15 cellular contexts compared by ENCODE assay signal in the genomic region with DNA sequence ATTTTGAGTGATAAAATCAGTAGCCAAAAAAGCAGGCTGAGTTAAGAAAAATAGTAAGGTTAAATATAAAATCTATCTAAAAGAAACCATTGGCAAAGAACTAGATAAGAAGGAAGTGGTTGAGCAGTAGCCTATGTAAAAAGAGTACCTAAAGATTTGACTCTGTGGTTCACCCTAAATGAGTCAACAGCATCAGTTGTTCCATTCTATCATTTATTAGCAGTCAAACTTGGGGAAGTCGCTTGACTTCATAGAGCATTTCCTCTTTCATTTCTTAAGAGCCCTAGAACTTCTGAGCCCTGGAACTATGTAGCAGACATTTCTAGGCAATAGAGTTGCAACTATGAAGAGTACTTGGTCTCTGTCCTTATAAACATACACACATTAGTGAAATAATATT.
DNase-seq lines count a peak whose midpoint lies in the region; ATAC-seq, FAIRE-seq and TF ChIP-seq lines count a peak whose summit lies in the region.
"Had no signal": no experiment of that assay in that cellular context is flagged by ENCODE, and none has a peak within 500 bp of the region (broad histone marks: within the 10 kb centered on the region; RNA-seq: fewer than 3 reads in every experiment).

No MANE protein-coding gene starts in this region.

- no peak overlapping the region for H3K27ac Mint-ChIP-seq in activated CD4-positive, alpha-beta T cell treated with anti-CD3 and anti-CD28 coated beads, Interleukin-2, amount 10 ng/mL, durations not matched to agents 24 days and 14 days
- no peak overlapping the region for H3K27ac Mint-ChIP-seq in T-helper 17 cell
- H3K27ac Mint-ChIP-seq: activated CD4-positive, alpha-beta memory T cell treated with anti-CD3 and anti-CD28 coated beads, Interleukin-2, amount 10 ng/mL, durations not matched to agents 7 days and 5 days; activated naive CD4-positive, alpha-beta T cell treated with anti-CD3 and anti-CD28 coated beads, Interleukin-2, amount 10 ng/mL, durations not matched to agents 7 days and 5 days; T-helper 1 cell treated with Interleukin-12 subunit alpha and Interleukin-12 subunit beta and Interleukin-4 antibody, amounts not matched to agents 30 μg/mL and 1 μg/mL, for 36 hours had no signal

- H3K4me3 ChIP-seq in OCI-LY1 (ENCODE audit: low read depth, low read length, poor library complexity, severe bottlenecking): no peak overlapping the region
- H3K4me3 ChIP-seq: pancreas had no signal

- no peaks in the 10 kb centered on the region for H3K27me3 ChIP-seq in OCI-LY1 (ENCODE audit: insufficient read depth, low read length)
- H3K27me3 ChIP-seq: pancreas had no signal

- H3K9ac ChIP-seq in OCI-LY1 (ENCODE audit: low read length): no peak overlapping the region

- peak; percentile 100 for ATAC-seq in GM18519 (IDR thresholded peaks at IDR 0.05; ENCODE audit: low FRiP score, unreplicated experiment)
- peak; percentile 82 for ATAC-seq in GM21576 (IDR thresholded peaks at IDR 0.05; ENCODE audit: unreplicated experiment)
- ATAC-seq in HG03135 (IDR thresholded peaks at IDR 0.05; ENCODE audit: unreplicated experiment): peak; percentile 99
- ATAC-seq in T-helper 17 cell: no peak
- ATAC-seq: pancreas had no signal

- H3K27ac ChIP-seq in OCI-LY1 (ENCODE audit: low read depth, low read length, poor library complexity, severe bottlenecking): no peak overlapping the region
- H3K27ac ChIP-seq: pancreas had no signal

- no peak for FAIRE-seq in HTR-8/SVneo (lab: Jason Lieb, UNC)
- FAIRE-seq: pancreas had no signal

- peaks cover 9% of the 10 kb centered on the region for H3K4me1 ChIP-seq in OCI-LY1 (ENCODE audit: insufficient read depth, low read length, severe bottlenecking)
- H3K4me1 ChIP-seq: pancreas had no signal

- peak overlapping the region; percentile 63; the same call in 1 of the 2 replicates for H2AFZ ChIP-seq in OCI-LY1 (ENCODE audit: low read length)

- H3K79me2 ChIP-seq in OCI-LY1 (ENCODE audit: insufficient read depth, low read length): no peaks in the 10 kb centered on the region

- DNase-seq in HTR-8/SVneo (ENCODE audit: insufficient read length, low spot score) (no peak), superior temporal gyrus (ENCODE audit: extremely low spot score) (no peak), T-helper 17 cell (no peak)
- no peak for DNase-seq in activated CD4-positive, alpha-beta T cell treated with anti-CD3 and anti-CD28 coated beads, Interleukin-2, amount 10 ng/mL, durations not matched to agents 24 days and 14 days
- DNase-seq: activated CD4-positive, alpha-beta memory T cell treated with anti-CD3 and anti-CD28 coated beads, Interleukin-2, amount 10 ng/mL, durations not matched to agents 7 days and 5 days; activated naive CD4-positive, alpha-beta T cell treated with anti-CD3 and anti-CD28 coated beads, Interleukin-2, amount 10 ng/mL, durations not matched to agents 7 days and 5 days; AML-193; caudate nucleus; NK-92 treated with Interleukin-12 subunit alpha and Interleukin-12 subunit beta, amount 100 ng/mL, for 24 hours; pancreas had no signal

- H3K36me3 Mint-ChIP-seq in activated CD4-positive, alpha-beta T cell treated with anti-CD3 and anti-CD28 coated beads, Interleukin-2, amount 10 ng/mL, durations not matched to agents 24 days and 14 days (ENCODE audit: low read depth): no peaks in the 10 kb centered on the region
- no peaks in the 10 kb centered on the region for H3K36me3 Mint-ChIP-seq in T-helper 17 cell (ENCODE audit: low read depth)
- H3K36me3 Mint-ChIP-seq: activated naive CD4-positive, alpha-beta T cell treated with anti-CD3 and anti-CD28 coated beads, Interleukin-2, amount 10 ng/mL, durations not matched to agents 7 days and 5 days had no signal

- H3K4me1 Mint-ChIP-seq in activated CD4-positive, alpha-beta T cell treated with anti-CD3 and anti-CD28 coated beads, Interleukin-2, amount 10 ng/mL, durations not matched to agents 24 days and 14 days: no peaks in the 10 kb centered on the region
- H3K4me1 Mint-ChIP-seq in T-helper 17 cell: no peaks in the 10 kb centered on the region
- H3K4me1 Mint-ChIP-seq: activated CD4-positive, alpha-beta memory T cell treated with anti-CD3 and anti-CD28 coated beads, Interleukin-2, amount 10 ng/mL, durations not matched to agents 7 days and 5 days; activated naive CD4-positive, alpha-beta T cell treated with anti-CD3 and anti-CD28 coated beads, Interleukin-2, amount 10 ng/mL, durations not matched to agents 7 days and 5 days had no signal

- no peak for TF ChIP-seq CTCF in OCI-LY1 (IDR thresholded peaks at IDR 0.05; ENCODE audit: low read length)

- H3F3A ChIP-seq in OCI-LY1 (ENCODE audit: insufficient read depth, low read length): no peaks in the 10 kb centered on the region

- no peaks in the 10 kb centered on the region for H4K20me1 ChIP-seq in OCI-LY1 (ENCODE audit: insufficient read depth, low read length)

- no peak overlapping the region for H3K4me3 Mint-ChIP-seq in activated CD4-positive, alpha-beta T cell treated with anti-CD3 and anti-CD28 coated beads, Interleukin-2, amount 10 ng/mL, durations not matched to agents 24 days and 14 days
- no peak overlapping the region for H3K4me3 Mint-ChIP-seq in T-helper 17 cell
- H3K4me3 Mint-ChIP-seq: activated CD4-positive, alpha-beta memory T cell treated with anti-CD3 and anti-CD28 coated beads, Interleukin-2, amount 10 ng/mL, durations not matched to agents 7 days and 5 days; activated naive CD4-positive, alpha-beta T cell treated with anti-CD3 and anti-CD28 coated beads, Interleukin-2, amount 10 ng/mL, durations not matched to agents 7 days and 5 days; T-helper 1 cell treated with Interleukin-12 subunit alpha and Interleukin-12 subunit beta and Interleukin-4 antibody, amounts not matched to agents 30 μg/mL and 1 μg/mL, for 36 hours had no signal

- H3K27me3 Mint-ChIP-seq in activated CD4-positive, alpha-beta T cell treated with anti-CD3 and anti-CD28 coated beads, Interleukin-2, amount 10 ng/mL, durations not matched to agents 24 days and 14 days: no peaks in the 10 kb centered on the region
- no peaks in the 10 kb centered on the region for H3K27me3 Mint-ChIP-seq in T-helper 17 cell
- H3K27me3 Mint-ChIP-seq: activated CD4-positive, alpha-beta memory T cell treated with anti-CD3 and anti-CD28 coated beads, Interleukin-2, amount 10 ng/mL, durations not matched to agents 7 days and 5 days; activated naive CD4-positive, alpha-beta T cell treated with anti-CD3 and anti-CD28 coated beads, Interleukin-2, amount 10 ng/mL, durations not matched to agents 7 days and 5 days had no signal

- no peak overlapping the region for H3K4me2 ChIP-seq in OCI-LY1 (ENCODE audit: low read length)

- intact Hi-C loops in activated CD4-positive, alpha-beta T cell treated with anti-CD3 and anti-CD28 coated beads, Interleukin-2, amount 10 ng/mL, durations not matched to agents 24 days and 14 days (cut with micrococcal nuclease): no loop called here

- H3K36me3 ChIP-seq in OCI-LY1 (ENCODE audit: insufficient read depth, low read length): no peaks in the 10 kb centered on the region
- H3K36me3 ChIP-seq: pancreas had no signal

- H3K9me3 ChIP-seq in OCI-LY1 (ENCODE audit: low read length) (peaks cover 4% of the 10 kb centered on the region; the same call in 1 of the 2 replicates), T-helper 17 cell (ENCODE audit: control insufficient read depth, low read length, poor library complexity, severe bottlenecking) (no peaks in the 10 kb centered on the region)
- H3K9me3 ChIP-seq: pancreas had no signal

- peaks cover 21% of the 10 kb centered on the region for H3K9me3 Mint-ChIP-seq in activated CD4-positive, alpha-beta T cell treated with anti-CD3 and anti-CD28 coated beads, Interleukin-2, amount 10 ng/mL, durations not matched to agents 24 days and 14 days

- no peaks in the 10 kb centered on the region for H3K9me2 ChIP-seq in OCI-LY1 (ENCODE audit: low read depth, low read length)
